12 cellular contexts compared by ENCODE assay signal in genomic region chr1:36115200-36115669, GRCh38. TPM values are rescaled to one million over a fixed set of nuclear protein-coding genes. Genes with fewer than 3 reads are reported as not detected.
DNase-seq lines count a peak whose midpoint lies in the region; ATAC-seq and TF ChIP-seq lines count a peak whose summit lies in the region.
"Had no signal": no experiment of that assay in that cellular context is flagged by ENCODE, and none has a peak within 500 bp of the region (broad histone marks: within the 10 kb centered on the region; RNA-seq: fewer than 3 reads in every experiment).

No MANE protein-coding gene starts in this region.

- intact Hi-C loops in left lung (cut with DNase I) = no loop called here

- TF ChIP-seq CTCF in left lung (IDR thresholded peaks at IDR 0.05) = no peak

- no peaks in the 10 kb centered on the region for H3K27me3 ChIP-seq in left lung

- no peak overlapping the region for H3K27ac ChIP-seq in left lung
- H3K27ac ChIP-seq: 22Rv1, HL-60 had no signal

- H3K36me3 ChIP-seq in left lung = no peaks in the 10 kb centered on the region

- H3K4me1 ChIP-seq in left lung = peaks cover 5 to 22% of the 10 kb centered on the region in 2 donors

- H3K4me3 ChIP-seq in left lung = no peak overlapping the region

- H3K9me3 ChIP-seq in left lung = no peaks in the 10 kb centered on the region

- DNase-seq in NCI-H1092 treated with DMSO at 0.1 percent for 48 hours (lab: John Stamatoyannopoulos, UW) = peak; percentile 26
- DNase-seq in NCI-H1092 (lab: John Stamatoyannopoulos, UW) = no peak
- peak; percentile 82 for DNase-seq in cerebellar cortex (ENCODE audit: low spot score)
- no peak for DNase-seq in left lung
- DNase-seq in ureter (ENCODE audit: low spot score) = peak; percentile 64
- DNase-seq in RPMI8226 = no peak
- DNase-seq: NCI-H2081, T-cell had no signal

- ATAC-seq in left lung = peak; percentile 49
- no peak for ATAC-seq in HG03045 (IDR thresholded peaks at IDR 0.05; ENCODE audit: unreplicated experiment)
- no peak for ATAC-seq in HG03196 (IDR thresholded peaks at IDR 0.05; ENCODE audit: unreplicated experiment)
- ATAC-seq: T-cell had no signal

RNA-seq across cellular contexts. Expression of gene COL8A2, which starts 9.8 kb away (rescaled TPM):
- total RNA-seq in left lung (1 to 10 TPM; 7.0 to 8.4 TPM), ureter (8.0 TPM)

RNA-seq across cellular contexts. Expression of gene ADPRS, which starts 26.5 kb away (rescaled TPM):
- total RNA-seq in left lung = 10 to 100 TPM; 26.3 to 27.9 TPM
- total RNA-seq in ureter = 24.1 TPM

RNA-seq across cellular contexts. Expression of gene TEKT2, which starts 31.3 kb away (rescaled TPM):
- total RNA-seq in left lung (1 to 10 TPM in 1 of 2 donors, under 1 TPM in 1; 0.32 to 5.8 TPM), ureter (not detected)

RNA-seq across cellular contexts. Expression of gene TRAPPC3, which starts 34.1 kb away (rescaled TPM):
- total RNA-seq in left lung (10 to 100 TPM; 66.0 to 71.4 TPM), ureter (55.0 TPM)

RNA-seq across cellular contexts. Expression of gene MAP7D1, which starts 40.7 kb away (rescaled TPM):
- total RNA-seq in left lung (100 to 1,000 TPM; 123 to 147 TPM), ureter (68.3 TPM)

Comparison
In these comparisons a context has a peak if more than half of its experiments do, and no peak if none do; other contexts are left out.
1. DNase-seq: peak in NCI-H1092 treated with DMSO at 0.1 percent for 48 hours (single experiment), cerebellar cortex (single experiment) and ureter (single experiment); none in NCI-H1092 (single experiment), left lung (0 of 2) and RPMI8226 (single experiment).